In the genomic region with DNA sequence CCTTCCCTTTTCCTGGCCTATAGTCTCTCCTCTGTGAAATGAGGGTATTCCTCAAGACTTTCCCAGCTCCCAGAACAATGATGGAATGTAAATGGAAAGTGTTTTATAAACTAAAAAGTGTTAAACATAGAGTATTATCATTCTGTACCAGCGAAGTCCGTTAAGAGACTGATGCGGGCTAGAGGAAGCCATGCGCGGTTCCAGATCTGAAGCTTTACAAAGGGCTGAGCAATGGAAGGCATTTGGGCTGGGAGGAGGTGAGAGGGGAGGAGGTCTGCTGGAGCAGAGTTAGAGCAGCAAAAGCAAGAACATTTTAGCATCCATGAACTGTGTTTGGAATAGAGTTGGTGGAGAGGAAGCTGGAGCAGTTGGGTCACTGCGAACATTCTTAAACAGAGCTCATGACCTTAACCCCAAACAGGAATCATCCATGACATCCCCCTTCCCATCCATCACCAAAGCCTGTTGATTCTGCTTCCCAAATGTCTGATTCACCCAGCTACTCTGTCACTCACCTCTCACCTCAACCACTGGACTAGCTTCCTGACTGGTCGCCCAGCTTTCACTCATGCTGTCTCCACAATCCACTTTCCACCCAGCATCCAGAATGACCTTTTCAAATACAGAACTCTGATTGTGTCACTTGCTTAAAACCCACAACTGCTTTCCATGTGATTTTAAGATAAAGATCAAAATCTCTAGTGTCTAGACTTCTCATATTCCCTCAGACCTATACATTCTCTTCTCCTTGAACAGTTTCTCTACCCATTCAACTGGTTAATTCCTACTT, we compare ENCODE assay signal across 29 cellular contexts. TPM values are rescaled to one million over a fixed set of nuclear protein-coding genes. Genes with fewer than 3 reads are reported as not detected.
DNase-seq lines count a peak whose midpoint lies in the region; ATAC-seq, FAIRE-seq and TF ChIP-seq lines count a peak whose summit lies in the region.
"Had no signal": no experiment of that assay in that cellular context is flagged by ENCODE, and none has a peak within 500 bp of the region (broad histone marks: within the 10 kb centered on the region; RNA-seq: fewer than 3 reads in every experiment).

No MANE protein-coding gene starts in this region.

- CTCF ChIA-PET in PC-3 (lab: Charles Lee), result no interaction called here
- CTCF ChIA-PET in HepG2 (lab: Yijun Ruan, JAX; ENCODE audit: low intra/inter-chr PET ratio, low total read pairs), result no interaction called here

- H2AFZ ChIP-seq in PC-3 (ENCODE audit: low read length), result no peak overlapping the region
- no peak overlapping the region for H2AFZ ChIP-seq in HepG2 (ENCODE audit: low read length)

- H3K4me1 Mint-ChIP-seq in central memory CD8-positive, alpha-beta T cell, result no peaks in the 10 kb centered on the region
- H3K4me1 Mint-ChIP-seq: B cell had no signal

- FAIRE-seq in HepG2 (lab: Jason Lieb, UNC), result no peak
- FAIRE-seq: GM12891, small intestine had no signal

- H3K27me3 Mint-ChIP-seq in central memory CD8-positive, alpha-beta T cell, result no peaks in the 10 kb centered on the region
- H3K27me3 Mint-ChIP-seq: B cell, brain had no signal

- H3K9ac ChIP-seq in PC-3 (ENCODE audit: low read length), result no peak overlapping the region
- no peak overlapping the region for H3K9ac ChIP-seq in HepG2 (ENCODE audit: insufficient read depth, low read depth, low read length)

- TF ChIP-seq EP300 in HepG2 (IDR thresholded peaks at IDR 0.05; ENCODE audit: low read depth in 2 of 2, low read length in 2 of 2) (no peak), HepG2 (CRISPR knock-in tag; IDR thresholded peaks at IDR 0.05; ENCODE audit: borderline replicate concordance) (no peak)

- H3K4me2 ChIP-seq in PC-3 (ENCODE audit: low read length) (no peak overlapping the region), HepG2 (ENCODE audit: low read depth, low read length) (no peak overlapping the region)

- ATAC-seq in PC-3 (no peak), HG02759 (IDR thresholded peaks at IDR 0.05; ENCODE audit: unreplicated experiment) (no peak), HepG2 (no peak)
- ATAC-seq in central memory CD8-positive, alpha-beta T cell (replicated peaks; ENCODE audit: extremely low read depth, poor library complexity, severe bottlenecking), result no peak

- H3K27me3 ChIP-seq in PC-3 (ENCODE audit: low read length) (no peaks in the 10 kb centered on the region), HepG2 (ENCODE audit: control insufficient read depth in 1 of 2, insufficient read depth in 2 of 2, low read length in 2 of 2) (no peaks in the 10 kb centered on the region)
- H3K27me3 ChIP-seq: adrenal gland, dorsolateral prefrontal cortex, neutrophil, right atrium auricular region, tibial artery had no signal

- DNase-seq in EH (ENCODE audit: low read depth) (peak; percentile 27), PC-3 (peak; percentile 1), lung microvascular endothelial cell (ENCODE audit: low read depth in 2 of 2) (peak; percentile 56 to 90), NCI-H2081 treated with DMSO at 0.1 percent for 48 hours (lab: John Stamatoyannopoulos, UW) (no peak), NCI-H748 treated with DMSO at 0.1 percent for 48 hours (lab: John Stamatoyannopoulos, UW) (no peak), HepG2 (ENCODE audit: low spot score) (no peak)
- no peak for DNase-seq in central memory CD8-positive, alpha-beta T cell (ENCODE audit: low spot score in 2 of 2)
- DNase-seq: activated gamma-delta T cell treated with Interleukin-2 at 50 U/mL for 16 hours; activated T-cell treated with anti-CD3 and anti-CD28 coated beads for 4 hours; adrenal gland; cerebellar nuclear complex; dorsolateral prefrontal cortex; left ventricle myocardium inferior; NCI-H1417; NCI-H2029 treated with DMSO at 0.1 percent for 48 hours; NCI-H2227 treated with DMSO at 0.1 percent for 48 hours; NCI-H526; NK-92 treated with Interleukin-12 subunit alpha and Interleukin-12 subunit beta, amount 100 ng/mL, for 24 hours; posterior cingulate gyrus; small intestine; tibial artery had no signal

- H3K79me2 ChIP-seq in PC-3 (ENCODE audit: low read length) (no peaks in the 10 kb centered on the region), HepG2 (ENCODE audit: insufficient read depth, low read length) (no peaks in the 10 kb centered on the region)

- no peaks in the 10 kb centered on the region for H3K9me3 Mint-ChIP-seq in central memory CD8-positive, alpha-beta T cell
- H3K9me3 Mint-ChIP-seq: brain; T-helper 2 cell treated with Interferon-gamma antibody and Interleukin-4, amounts not matched to agents 5 μg/mL and 100 μg/mL, for 36 hours had no signal

- POLR2A ChIA-PET in PC-3 (lab: Charles Lee; ENCODE audit: unreplicated experiment), result no interaction called here
- POLR2A ChIA-PET in HepG2 (lab: Yijun Ruan, JAX), result no interaction called here

- BruUV-seq in PC-3 (replicated peaks; lab: Mats Ljungman, UMichigan) (no TSS peak), HepG2 (replicated peaks; lab: Mats Ljungman, UMichigan) (no TSS peak)

- H4K20me1 ChIP-seq in PC-3 (ENCODE audit: low read length) (no peaks in the 10 kb centered on the region), HepG2 (ENCODE audit: insufficient read depth, low read length) (no peaks in the 10 kb centered on the region)

- WGBS in HepG2 (ENCODE audit: low lambda C conversion rate), result 93% methylated on average over 7 of the region's 7 CpGs

- H3K4me1 ChIP-seq in PC-3 (ENCODE audit: insufficient read depth, low read length) (no peaks in the 10 kb centered on the region), HepG2 (ENCODE audit: insufficient read depth, low read length) (peaks cover 22% of the 10 kb centered on the region)
- H3K4me1 ChIP-seq: adrenal gland had no signal

- intact Hi-C loops in PC-3 (cut with micrococcal nuclease), result no loop called here
- intact Hi-C loops in HepG2 (cut with micrococcal nuclease; ENCODE audit: unreplicated experiment), result no loop called here

- H3K9me2 ChIP-seq in PC-3 (replicated peaks; ENCODE audit: low read length), result no peaks in the 10 kb centered on the region

- H3K27ac Mint-ChIP-seq in central memory CD8-positive, alpha-beta T cell (ENCODE audit: low read depth), result peak overlapping the region; percentile 44
- H3K27ac Mint-ChIP-seq: B cell; T-helper 2 cell treated with Interferon-gamma antibody and Interleukin-4, amounts not matched to agents 5 μg/mL and 100 μg/mL, for 36 hours had no signal

- H3K27ac ChIP-seq in PC-3 (ENCODE audit: low read length), result no peak overlapping the region
- no peak overlapping the region for H3K27ac ChIP-seq in HepG2 (ENCODE audit: extremely low read length, insufficient read depth, low read length)
- H3K27ac ChIP-seq: adrenal gland, HL-60, left ventricle myocardium inferior, neutrophil, right atrium auricular region, tibial artery had no signal

- H3F3A ChIP-seq in PC-3 (ENCODE audit: low read length, unreplicated experiment), result no peaks in the 10 kb centered on the region

- in situ Hi-C loops in HepG2 (cut with HindIII; ENCODE audit: extremely low pct_ligation_motif_present, low pct_unique_long_range_greater_than_20kb), result no loop called here

- H3K36me3 Mint-ChIP-seq in central memory CD8-positive, alpha-beta T cell (ENCODE audit: insufficient read depth), result peaks cover 64% of the 10 kb centered on the region

- no peak overlapping the region for H3K4me3 Mint-ChIP-seq in central memory CD8-positive, alpha-beta T cell
- H3K4me3 Mint-ChIP-seq: B cell; brain; T-helper 2 cell treated with Interferon-gamma antibody and Interleukin-4, amounts not matched to agents 5 μg/mL and 100 μg/mL, for 36 hours had no signal

- H3K36me3 ChIP-seq in PC-3 (ENCODE audit: low read depth, low read length), result peaks cover 19% of the 10 kb centered on the region; the same call in 1 of the 2 replicates
- H3K36me3 ChIP-seq in HepG2 (replicated peaks in 1 of 2; ENCODE audit: control insufficient read depth in 1 of 2, insufficient read depth in 2 of 2, low read length in 2 of 2), result peaks cover 20 to 74% of the 10 kb centered on the region in 2 experiments

- H3K4me3 ChIP-seq in PC-3 (ENCODE audit: low read length), result no peak overlapping the region
- H3K4me3 ChIP-seq in HepG2 (replicated peaks in 1 of 3; ENCODE audit: insufficient read depth in 1 of 3, low read depth in 2 of 3, low read length in 3 of 3), result no peak overlapping the region
- H3K4me3 ChIP-seq: adrenal gland, dorsolateral prefrontal cortex, left ventricle myocardium inferior, right atrium auricular region, tibial artery had no signal

- TF ChIP-seq RAD21 in HepG2 (CRISPR knock-in tag; IDR thresholded peaks at IDR 0.05), result no peak

- H3K9me3 ChIP-seq in PC-3 (ENCODE audit: low read length) (no peaks in the 10 kb centered on the region), HepG2 (ENCODE audit: low read length) (no peaks in the 10 kb centered on the region)
- H3K9me3 ChIP-seq: adrenal gland, left ventricle myocardium inferior, neutrophil, right atrium auricular region, tibial artery had no signal

- no peak for TF ChIP-seq CTCF in PC-3 (conservative IDR thresholded peaks at IDR 0.05; ENCODE audit: low read depth, low read length)
- TF ChIP-seq CTCF in HepG2 (CRISPR knock-in tag; IDR thresholded peaks at IDR 0.05), result no peak

- TF ChIP-seq POLR2A in HepG2 (IDR thresholded peaks at IDR 0.05; ENCODE audit: insufficient read depth in 1 of 2, low read depth in 2 of 2, low read length in 2 of 2), result no peak

TF ChIP-seq in HepG2, 621 proteins besides CTCF, POLR2A, EP300 and RAD21 (continues in another document):
- no peak for TF ChIP-seq ZNF644 (CRISPR knock-in tag; IDR thresholded peaks at IDR 0.05; ENCODE audit: low read depth)

RNA-seq across cellular contexts. Expression of gene CDK5RAP2, which starts 37.1 kb away (rescaled TPM):
- 37.4 and 41.0 TPM in 2 replicates for total RNA-seq in PC-3 (2014; rRNA removed)
- 13.1 and 15.9 TPM in 2 replicates for total RNA-seq in lung microvascular endothelial cell
- total RNA-seq in HepG2 (2016; rRNA removed; fragmentation: Illumina TruSeq; extraction: Trizol), result 42.2 and 65.9 TPM in 2 replicates
- 40.8 and 45.6 TPM in 2 replicates for total RNA-seq in HepG2 (2016; cell fraction: cytosol; rRNA removed; fragmentation: Illumina TruSeq; extraction: Trizol; ENCODE audit: low read depth)
- 45.8 and 62.7 TPM in 2 replicates for total RNA-seq in HepG2 (2016; cell fraction: insoluble cytoplasmic fraction; rRNA removed; fragmentation: Illumina TruSeq; extraction: Trizol)
- 28.2 and 29.4 TPM in 2 replicates for total RNA-seq in HepG2 (2016; cell fraction: membrane; rRNA removed; fragmentation: Illumina TruSeq; extraction: Trizol)
- total RNA-seq in HepG2 (2016; cell fraction: nucleus; rRNA removed; fragmentation: Illumina TruSeq; extraction: Trizol), result 78.0 and 81.7 TPM in 2 replicates
- 29.5 and 31.8 TPM in 2 replicates for polyA plus RNA-seq in HepG2 (2011; rRNA removed)
- polyA plus RNA-seq in HepG2 (2011; cell fraction: cytosol; rRNA removed), result 22.3 TPM in 2 replicates
- 79.7 and 82.1 TPM in 2 replicates for polyA plus RNA-seq in HepG2 (2011; cell fraction: nucleus; rRNA removed)
- polyA plus RNA-seq in HepG2 (2012), result 31.0 and 35.4 TPM in 2 replicates
- 7.7 and 8.0 TPM in 2 replicates for polyA plus RNA-seq in HepG2 (2016; cell fraction: cytosol; fragmentation: Illumina TruSeq; extraction: Trizol; ENCODE audit: low read depth)
- 62.0 and 62.2 TPM in 2 replicates for polyA plus RNA-seq in HepG2 (2016; cell fraction: insoluble cytoplasmic fraction; fragmentation: Illumina TruSeq; extraction: Trizol; ENCODE audit: low read depth)
- polyA plus RNA-seq in HepG2 (2016; cell fraction: membrane; fragmentation: Illumina TruSeq; extraction: Trizol; ENCODE audit: low read depth), result 11.5 and 12.3 TPM in 2 replicates
- 105 and 120 TPM in 2 replicates for polyA plus RNA-seq in HepG2 (2016; cell fraction: nucleus; fragmentation: Illumina TruSeq; extraction: Trizol; ENCODE audit: insufficient read depth, low read depth)
- 47.2 and 114 TPM in 2 replicates for polyA minus RNA-seq in HepG2 (2011; rRNA and poly(A)+ RNA removed; ENCODE audit: low replicate concordance)
- polyA minus RNA-seq in HepG2 (2011; cell fraction: cytosol; rRNA and poly(A)+ RNA removed), result 17.3 and 18.9 TPM in 2 replicates
- 106 and 114 TPM in 2 replicates for polyA minus RNA-seq in HepG2 (2011; cell fraction: nucleus; rRNA and poly(A)+ RNA removed)

Comparison
In these comparisons a context has a peak if more than half of its experiments do, and no peak if none do; other contexts are left out.
1. DNase-seq: peak in EH (single experiment), PC-3 (single experiment) and lung microvascular endothelial cell (2 of 2); none in central memory CD8-positive, alpha-beta T cell (0 of 2), NCI-H2081 treated with DMSO at 0.1 percent for 48 hours (single experiment), NCI-H748 treated with DMSO at 0.1 percent for 48 hours (single experiment) and HepG2 (single experiment).